Comparison of ENCODE assay signal across 1 cellular context in genomic region chr17:66407864-66408263, GRCh38.
TF ChIP-seq lines count a peak whose summit lies in the region.

No MANE protein-coding gene starts in this region.

TF ChIP-seq in SK-N-SH, 30 proteins besides CTCF, POLR2A, EP300 and RAD21 (continued from another document):
- TF ChIP-seq CHD2 (IDR thresholded peaks at IDR 0.05; ENCODE audit: low read length, partially characterized antibody) (peak; percentile 89), TAF1 (IDR thresholded peaks at IDR 0.05; ENCODE audit: borderline replicate concordance, low read depth, low read length) (no peak), FOXJ3 (CRISPR knock-in tag; IDR thresholded peaks at IDR 0.05) (peak; percentile 59; the same call in 1 of the 2 replicates), MXI1 (IDR thresholded peaks at IDR 0.05; ENCODE audit: low read depth, low read length) (peak; percentile 84), GATA2 (CRISPR knock-in tag; IDR thresholded peaks at IDR 0.05) (peak; percentile 97), FOXM1 (IDR thresholded peaks at IDR 0.05; ENCODE audit: low read depth) (no peak), RCOR1 (IDR thresholded peaks at IDR 0.05; ENCODE audit: low read length) (peak; percentile 87), POLR2AphosphoS5 (IDR thresholded peaks at IDR 0.05; ENCODE audit: low read depth, low read length) (peak; percentile 39; the same call in 1 of the 2 replicates), USF1 (IDR thresholded peaks at IDR 0.05; ENCODE audit: borderline replicate concordance, low read depth) (no peak), TEAD4 (IDR thresholded peaks at IDR 0.05; ENCODE audit: borderline replicate concordance, insufficient read depth) (peak; percentile 73; the same call in 1 of the 2 replicates)
TF ChIP-seq in SK-N-SH: peak in this region for 10.
